Comparison of ENCODE assay signal across 8 cellular contexts in the genomic region with DNA sequence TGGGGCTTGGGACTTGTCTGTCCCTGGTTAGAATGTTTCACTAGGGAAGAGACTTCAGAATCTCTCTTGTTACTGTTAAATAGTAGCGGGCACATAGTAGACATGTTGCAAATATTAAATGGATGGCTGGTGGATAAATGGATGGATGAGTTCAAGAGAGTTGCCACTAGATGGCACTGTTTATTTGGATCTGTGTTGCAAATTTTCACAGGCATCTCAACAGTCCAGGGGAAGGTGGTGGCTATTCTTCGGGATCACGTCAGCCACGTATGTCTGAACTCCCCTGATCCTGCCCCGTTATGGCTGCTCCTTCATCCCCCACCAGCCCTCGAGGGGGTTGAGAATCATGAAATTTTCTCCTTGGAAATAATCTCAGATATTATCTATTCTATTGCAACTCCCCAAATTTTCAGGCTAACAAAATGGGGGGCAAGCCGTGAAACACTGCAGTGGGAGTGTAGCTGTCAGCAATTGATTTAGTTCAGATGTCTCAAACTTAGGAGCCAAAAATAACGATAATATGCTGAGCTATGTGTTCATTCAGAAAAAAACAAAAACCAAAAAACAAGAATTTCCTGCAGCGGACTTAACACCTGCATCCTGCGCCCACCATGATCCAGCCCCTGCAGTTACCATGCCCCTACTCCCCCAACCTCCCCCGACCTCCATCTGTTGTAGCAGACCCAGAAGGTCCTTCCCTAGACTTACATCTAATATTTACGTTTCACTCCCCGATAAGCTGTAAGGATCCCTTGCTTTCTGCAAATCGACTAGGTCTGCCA. TPM values are rescaled to one million over a fixed set of nuclear protein-coding genes. Genes with fewer than 3 reads are reported as not detected.
DNase-seq lines count a peak whose midpoint lies in the region; TF ChIP-seq lines count a peak whose summit lies in the region.

No MANE protein-coding gene starts in this region.

- no peaks in the 10 kb centered on the region for H3K27me3 Mint-ChIP-seq in HFFc6 (ENCODE audit: insufficient read depth)

- in situ Hi-C loops in mammary epithelial cell (cut with MboI; ENCODE audit: low sequenced_read_pairs in 2 of 2): loop anchor here (5.0 to 10.0 kb wide), 3 partner anchors 207 to 317 kb away; no protein-coding TSS in a partner anchor

- H3K4me1 ChIP-seq in mammary epithelial cell (ENCODE audit: insufficient read depth, low read length): peaks cover 10% of the 10 kb centered on the region

- POLR2A ChIA-PET in RWPE1 (lab: Yijun Ruan, JAX; ENCODE audit: low non-redundant PET): no interaction called here

- no peaks in the 10 kb centered on the region for H3K27me3 ChIP-seq in mammary epithelial cell (ENCODE audit: insufficient read depth, low read length)

- H3K4me1 Mint-ChIP-seq in HFFc6 (ENCODE audit: low read depth): peaks cover 41% of the 10 kb centered on the region

- peak overlapping the region; percentile 55 for H3K4me3 Mint-ChIP-seq in HFFc6

- peak overlapping the region; percentile 84 for H2AFZ ChIP-seq in mammary epithelial cell (ENCODE audit: low read depth, low read length)

- BruUV-seq in mammary epithelial cell (replicated peaks; lab: Mats Ljungman, UMichigan): no TSS peak

- H3K27ac ChIP-seq in RWPE1 (no peak overlapping the region), mammary epithelial cell (ENCODE audit: insufficient read depth, low read depth, low read length) (peak overlapping the region; percentile 15)

- DNase-seq in AG09309 (ENCODE audit: low read depth) (peak; percentile 41), HFFc6 (peak; percentile 79), M059J (ENCODE audit: low read depth) (peak; percentile 79), RWPE1 (ENCODE audit: low spot score) (peak; percentile 68), mammary epithelial cell (peak; percentile 70), kidney tubule cell (ENCODE audit: low spot score) (peak; percentile 84), superior temporal gyrus (ENCODE audit: extremely low spot score) (peak; percentile 94)

- H3K79me2 ChIP-seq in mammary epithelial cell (ENCODE audit: insufficient read depth, low read length): no peaks in the 10 kb centered on the region

- TF ChIP-seq CTCF in AG09309 (IDR thresholded peaks at IDR 0.05; ENCODE audit: control insufficient read depth, insufficient read depth, low read depth, low read length, missing control alignments) (peak; percentile 64), GM12872 (IDR thresholded peaks at IDR 0.05; ENCODE audit: insufficient read depth, low read depth, low read length) (peak; percentile 72), HFFc6 (IDR thresholded peaks at IDR 0.05) (peak; percentile 92), RWPE1 (conservative IDR thresholded peaks at IDR 0.05; ENCODE audit: low read depth) (peak; percentile 75), mammary epithelial cell (conservative IDR thresholded peaks at IDR 0.05 in 1 of 2, IDR thresholded peaks at IDR 0.05 in 1 of 2; ENCODE audit: extremely low read depth in 1 of 2, insufficient read depth in 1 of 2, low read depth in 1 of 2, low read length in 2 of 2) (peak; percentile 46 to 71)

- dilution Hi-C loops in mammary epithelial cell (cut with HindIII; ENCODE audit: low sequenced_read_pairs): no loop called here

- intact Hi-C loops in mammary epithelial cell (cut with micrococcal nuclease): loop anchor here (1.0 to 10.0 kb wide), 6 partner anchors 29 to 378 kb away; a partner anchor contains a TSS

- peak overlapping the region; percentile 78 for H3K4me2 ChIP-seq in mammary epithelial cell (ENCODE audit: insufficient read depth, low read depth, low read length)

- H4K20me1 ChIP-seq in mammary epithelial cell (ENCODE audit: insufficient read depth, low read length): no peaks in the 10 kb centered on the region

- no peaks in the 10 kb centered on the region for H3K9me3 Mint-ChIP-seq in HFFc6

- H3K9ac ChIP-seq in mammary epithelial cell (ENCODE audit: insufficient read depth, low read length): no peak overlapping the region

- H3K36me3 ChIP-seq in mammary epithelial cell (ENCODE audit: insufficient read depth, low read length): no peaks in the 10 kb centered on the region

- H3K9me3 ChIP-seq in mammary epithelial cell (replicated peaks; ENCODE audit: insufficient read depth, low read length): no peaks in the 10 kb centered on the region

- 39% methylated on average over 14 of the region's 14 CpGs for WGBS in mammary epithelial cell (ENCODE audit: low coverage, missing lambda C conversion rate)

- no peaks in the 10 kb centered on the region for H3K36me3 Mint-ChIP-seq in HFFc6 (ENCODE audit: low read depth)

- CTCF ChIA-PET in RWPE1 (lab: Yijun Ruan, JAX) (interaction anchor here (0.6 to 2.7 kb wide), 7 partner anchors 36 to 616 kb away, joined by 3 to 10 read pairs (median 3); no protein-coding TSS in a partner anchor), mammary epithelial cell (lab: Charles Lee; ENCODE audit: low non-redundant PET) (no interaction called here)

- H3K4me3 ChIP-seq in AG09309 (ENCODE audit: control insufficient read depth, low read depth, low read length) (peak overlapping the region; percentile 23), mammary epithelial cell (replicated peaks in 1 of 3; ENCODE audit: insufficient read depth in 1 of 3, low read depth in 2 of 3, low read length in 3 of 3) (no peak overlapping the region)

- H3K27ac Mint-ChIP-seq in HFFc6: 0 out of 2 replicates have a peak overlapping the region, but pooled peaks have one; percentile 40

RNA-seq across cellular contexts. Expression of a gene that starts 29.1 kb away (rescaled TPM):
- under 1 TPM; 0.35 to 0.66 (median 0.42) TPM for total RNA-seq in HFFc6 (2021; fragmentation: NEBNext Ultra II Directional; extraction: Animal tissue kit (Norgen Biotek cat#: 25700))
- 5.3 and 8.7 TPM in 2 replicates for total RNA-seq in M059J (2014; rRNA removed; shearing (Covaris generic))
- total RNA-seq in mammary epithelial cell: 10 to 100 TPM in 1 of 2 donors, under 1 TPM in 1; 0.83 to 17.5 TPM
- 1.00 TPM for polyA plus RNA-seq in mammary epithelial cell
- 1.7 TPM for polyA minus RNA-seq in mammary epithelial cell

RNA-seq across cellular contexts. Expression of a gene that starts 58.9 kb away (rescaled TPM):
- total RNA-seq in HFFc6 (2021; fragmentation: NEBNext Ultra II Directional; extraction: Animal tissue kit (Norgen Biotek cat#: 25700)): 10 to 100 TPM; 49.5 to 64.6 (median 58.3) TPM
- total RNA-seq in M059J (2014; rRNA removed; shearing (Covaris generic)): 104 and 133 TPM in 2 replicates
- total RNA-seq in mammary epithelial cell: 10 to 100 TPM; 59.4 to 78.2 TPM
- polyA plus RNA-seq in mammary epithelial cell: 23.6 TPM
- 20.2 TPM for polyA minus RNA-seq in mammary epithelial cell

Comparison
In these comparisons a context has a peak if more than half of its experiments do, and no peak if none do; other contexts are left out.
1. DNase-seq: peak in every context shown above with its lines; median percentile 94 in superior temporal gyrus; 84 in kidney tubule cell; 79 in HFFc6; 79 in M059J; 70 in mammary epithelial cell; 68 in RWPE1; 41 in AG09309.